1 cellular context compared by ENCODE assay signal in the genomic region with DNA sequence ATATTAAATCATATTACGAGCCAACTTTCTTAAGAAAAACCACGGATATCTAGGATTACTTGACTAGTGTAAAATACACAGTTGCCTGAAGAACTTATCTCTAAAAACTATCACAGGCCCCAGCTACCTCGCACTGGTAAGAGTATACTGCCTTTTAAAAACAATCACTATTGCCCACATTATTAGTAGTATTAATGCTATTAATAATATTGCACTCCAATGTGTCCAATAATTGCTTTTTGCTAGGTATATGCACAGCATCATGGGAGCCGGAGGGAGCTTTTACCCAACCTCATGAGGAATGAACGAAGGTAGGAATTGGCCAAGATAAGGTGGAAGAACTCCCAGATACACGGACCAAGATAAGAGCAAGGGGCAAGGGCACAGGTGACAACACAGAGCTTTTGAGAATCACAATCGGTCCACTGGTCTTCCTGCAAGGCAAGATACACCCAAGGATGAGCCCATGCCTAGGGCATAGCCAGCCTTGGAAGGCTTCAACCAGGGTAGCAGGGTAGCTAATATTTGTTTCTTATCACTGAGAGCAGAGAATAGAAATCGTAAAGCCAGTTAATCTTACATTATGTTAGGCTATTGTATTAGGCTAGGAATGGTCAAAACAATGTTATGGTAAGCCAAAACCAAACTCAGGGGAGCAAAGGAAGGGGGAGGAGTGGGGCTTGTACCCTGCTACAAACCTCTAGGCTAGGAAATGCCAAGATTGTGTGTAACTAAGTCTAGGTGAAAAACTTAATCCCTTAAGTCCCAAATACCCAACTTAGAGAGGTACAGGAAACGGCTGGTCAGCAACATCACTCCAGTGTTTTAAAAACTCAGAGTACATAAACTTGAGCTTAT.
TF ChIP-seq lines count a peak whose summit lies in the region.

No MANE protein-coding gene starts in this region.

TF ChIP-seq in K562, 482 proteins besides CTCF, POLR2A, EP300 and RAD21 (continues in another document):
- TF ChIP-seq, protein P1, sequence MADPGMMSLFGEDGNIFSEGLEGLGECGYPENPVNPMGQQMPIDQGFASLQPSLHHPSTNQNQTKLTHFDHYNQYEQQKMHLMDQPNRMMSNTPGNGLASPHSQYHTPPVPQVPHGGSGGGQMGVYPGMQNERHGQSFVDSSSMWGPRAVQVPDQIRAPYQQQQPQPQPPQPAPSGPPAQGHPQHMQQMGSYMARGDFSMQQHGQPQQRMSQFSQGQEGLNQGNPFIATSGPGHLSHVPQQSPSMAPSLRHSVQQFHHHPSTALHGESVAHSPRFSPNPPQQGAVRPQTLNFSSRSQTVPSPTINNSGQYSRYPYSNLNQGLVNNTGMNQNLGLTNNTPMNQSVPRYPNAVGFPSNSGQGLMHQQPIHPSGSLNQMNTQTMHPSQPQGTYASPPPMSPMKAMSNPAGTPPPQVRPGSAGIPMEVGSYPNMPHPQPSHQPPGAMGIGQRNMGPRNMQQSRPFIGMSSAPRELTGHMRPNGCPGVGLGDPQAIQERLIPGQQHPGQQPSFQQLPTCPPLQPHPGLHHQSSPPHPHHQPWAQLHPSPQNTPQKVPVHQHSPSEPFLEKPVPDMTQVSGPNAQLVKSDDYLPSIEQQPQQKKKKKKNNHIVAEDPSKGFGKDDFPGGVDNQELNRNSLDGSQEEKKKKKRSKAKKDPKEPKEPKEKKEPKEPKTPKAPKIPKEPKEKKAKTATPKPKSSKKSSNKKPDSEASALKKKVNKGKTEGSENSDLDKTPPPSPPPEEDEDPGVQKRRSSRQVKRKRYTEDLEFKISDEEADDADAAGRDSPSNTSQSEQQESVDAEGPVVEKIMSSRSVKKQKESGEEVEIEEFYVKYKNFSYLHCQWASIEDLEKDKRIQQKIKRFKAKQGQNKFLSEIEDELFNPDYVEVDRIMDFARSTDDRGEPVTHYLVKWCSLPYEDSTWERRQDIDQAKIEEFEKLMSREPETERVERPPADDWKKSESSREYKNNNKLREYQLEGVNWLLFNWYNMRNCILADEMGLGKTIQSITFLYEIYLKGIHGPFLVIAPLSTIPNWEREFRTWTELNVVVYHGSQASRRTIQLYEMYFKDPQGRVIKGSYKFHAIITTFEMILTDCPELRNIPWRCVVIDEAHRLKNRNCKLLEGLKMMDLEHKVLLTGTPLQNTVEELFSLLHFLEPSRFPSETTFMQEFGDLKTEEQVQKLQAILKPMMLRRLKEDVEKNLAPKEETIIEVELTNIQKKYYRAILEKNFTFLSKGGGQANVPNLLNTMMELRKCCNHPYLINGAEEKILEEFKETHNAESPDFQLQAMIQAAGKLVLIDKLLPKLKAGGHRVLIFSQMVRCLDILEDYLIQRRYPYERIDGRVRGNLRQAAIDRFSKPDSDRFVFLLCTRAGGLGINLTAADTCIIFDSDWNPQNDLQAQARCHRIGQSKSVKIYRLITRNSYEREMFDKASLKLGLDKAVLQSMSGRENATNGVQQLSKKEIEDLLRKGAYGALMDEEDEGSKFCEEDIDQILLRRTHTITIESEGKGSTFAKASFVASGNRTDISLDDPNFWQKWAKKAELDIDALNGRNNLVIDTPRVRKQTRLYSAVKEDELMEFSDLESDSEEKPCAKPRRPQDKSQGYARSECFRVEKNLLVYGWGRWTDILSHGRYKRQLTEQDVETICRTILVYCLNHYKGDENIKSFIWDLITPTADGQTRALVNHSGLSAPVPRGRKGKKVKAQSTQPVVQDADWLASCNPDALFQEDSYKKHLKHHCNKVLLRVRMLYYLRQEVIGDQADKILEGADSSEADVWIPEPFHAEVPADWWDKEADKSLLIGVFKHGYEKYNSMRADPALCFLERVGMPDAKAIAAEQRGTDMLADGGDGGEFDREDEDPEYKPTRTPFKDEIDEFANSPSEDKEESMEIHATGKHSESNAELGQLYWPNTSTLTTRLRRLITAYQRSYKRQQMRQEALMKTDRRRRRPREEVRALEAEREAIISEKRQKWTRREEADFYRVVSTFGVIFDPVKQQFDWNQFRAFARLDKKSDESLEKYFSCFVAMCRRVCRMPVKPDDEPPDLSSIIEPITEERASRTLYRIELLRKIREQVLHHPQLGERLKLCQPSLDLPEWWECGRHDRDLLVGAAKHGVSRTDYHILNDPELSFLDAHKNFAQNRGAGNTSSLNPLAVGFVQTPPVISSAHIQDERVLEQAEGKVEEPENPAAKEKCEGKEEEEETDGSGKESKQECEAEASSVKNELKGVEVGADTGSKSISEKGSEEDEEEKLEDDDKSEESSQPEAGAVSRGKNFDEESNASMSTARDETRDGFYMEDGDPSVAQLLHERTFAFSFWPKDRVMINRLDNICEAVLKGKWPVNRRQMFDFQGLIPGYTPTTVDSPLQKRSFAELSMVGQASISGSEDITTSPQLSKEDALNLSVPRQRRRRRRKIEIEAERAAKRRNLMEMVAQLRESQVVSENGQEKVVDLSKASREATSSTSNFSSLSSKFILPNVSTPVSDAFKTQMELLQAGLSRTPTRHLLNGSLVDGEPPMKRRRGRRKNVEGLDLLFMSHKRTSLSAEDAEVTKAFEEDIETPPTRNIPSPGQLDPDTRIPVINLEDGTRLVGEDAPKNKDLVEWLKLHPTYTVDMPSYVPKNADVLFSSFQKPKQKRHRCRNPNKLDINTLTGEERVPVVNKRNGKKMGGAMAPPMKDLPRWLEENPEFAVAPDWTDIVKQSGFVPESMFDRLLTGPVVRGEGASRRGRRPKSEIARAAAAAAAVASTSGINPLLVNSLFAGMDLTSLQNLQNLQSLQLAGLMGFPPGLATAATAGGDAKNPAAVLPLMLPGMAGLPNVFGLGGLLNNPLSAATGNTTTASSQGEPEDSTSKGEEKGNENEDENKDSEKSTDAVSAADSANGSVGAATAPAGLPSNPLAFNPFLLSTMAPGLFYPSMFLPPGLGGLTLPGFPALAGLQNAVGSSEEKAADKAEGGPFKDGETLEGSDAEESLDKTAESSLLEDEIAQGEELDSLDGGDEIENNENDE (IDR thresholded peaks at IDR 0.05; ENCODE audit: low read depth, low read length) = peak; percentile 43
- peak; percentile 1; the same call in 1 of the 2 replicates for TF ChIP-seq CHD2 (IDR thresholded peaks at IDR 0.05; ENCODE audit: low read depth, low read length)
- no peak for TF ChIP-seq TCF7L2 (IDR thresholded peaks at IDR 0.05; ENCODE audit: low read depth, low read length)
- peak; percentile 2; the same call in 1 of the 2 replicates for TF ChIP-seq ZBED1 (IDR thresholded peaks at IDR 0.05)
- TF ChIP-seq ELF4 (CRISPR knock-in tag; IDR thresholded peaks at IDR 0.05) = peak; percentile 63; the same call in 1 of the 2 replicates
- TF ChIP-seq TBL1XR1 (IDR thresholded peaks at IDR 0.05; ENCODE audit: low read length in 2 of 2) = no peak
- TF ChIP-seq, protein P2, sequence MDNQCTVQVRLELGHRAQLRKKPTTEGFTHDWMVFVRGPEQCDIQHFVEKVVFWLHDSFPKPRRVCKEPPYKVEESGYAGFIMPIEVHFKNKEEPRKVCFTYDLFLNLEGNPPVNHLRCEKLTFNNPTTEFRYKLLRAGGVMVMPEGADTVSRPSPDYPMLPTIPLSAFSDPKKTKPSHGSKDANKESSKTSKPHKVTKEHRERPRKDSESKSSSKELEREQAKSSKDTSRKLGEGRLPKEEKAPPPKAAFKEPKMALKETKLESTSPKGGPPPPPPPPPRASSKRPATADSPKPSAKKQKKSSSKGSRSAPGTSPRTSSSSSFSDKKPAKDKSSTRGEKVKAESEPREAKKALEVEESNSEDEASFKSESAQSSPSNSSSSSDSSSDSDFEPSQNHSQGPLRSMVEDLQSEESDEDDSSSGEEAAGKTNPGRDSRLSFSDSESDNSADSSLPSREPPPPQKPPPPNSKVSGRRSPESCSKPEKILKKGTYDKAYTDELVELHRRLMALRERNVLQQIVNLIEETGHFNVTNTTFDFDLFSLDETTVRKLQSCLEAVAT (IDR thresholded peaks at IDR 0.05) = 0 out of 4 replicates have a peak, but pooled peaks of 1 of the 2 experiments have one; percentile 60
- no peak for TF ChIP-seq ZNF830 (CRISPR knock-in tag; IDR thresholded peaks at IDR 0.05)
- TF ChIP-seq, protein P3, sequence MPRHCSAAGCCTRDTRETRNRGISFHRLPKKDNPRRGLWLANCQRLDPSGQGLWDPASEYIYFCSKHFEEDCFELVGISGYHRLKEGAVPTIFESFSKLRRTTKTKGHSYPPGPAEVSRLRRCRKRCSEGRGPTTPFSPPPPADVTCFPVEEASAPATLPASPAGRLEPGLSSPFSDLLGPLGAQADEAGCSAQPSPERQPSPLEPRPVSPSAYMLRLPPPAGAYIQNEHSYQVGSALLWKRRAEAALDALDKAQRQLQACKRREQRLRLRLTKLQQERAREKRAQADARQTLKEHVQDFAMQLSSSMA (CRISPR knock-in tag; IDR thresholded peaks at IDR 0.05) = 0 out of 2 replicates have a peak, but pooled peaks have one; percentile 11
- peak; percentile 59; the same call in 1 of the 2 replicates for TF ChIP-seq ERF (CRISPR knock-in tag; IDR thresholded peaks at IDR 0.05)
- peak; percentile 93 for TF ChIP-seq POLR2AphosphoS2 (IDR thresholded peaks at IDR 0.05; ENCODE audit: low read length)
- peak; percentile 96 for TF ChIP-seq DACH1 (IDR thresholded peaks at IDR 0.05; ENCODE audit: partially characterized antibody)
- TF ChIP-seq ZNF551 (CRISPR knock-in tag; IDR thresholded peaks at IDR 0.05) = 0 out of 2 replicates have a peak, but pooled peaks have one; percentile 14
- no peak for TF ChIP-seq NRF1 (conservative IDR thresholded peaks at IDR 0.05 in 1 of 2, IDR thresholded peaks at IDR 0.05 in 1 of 2)
- TF ChIP-seq, protein P4, sequence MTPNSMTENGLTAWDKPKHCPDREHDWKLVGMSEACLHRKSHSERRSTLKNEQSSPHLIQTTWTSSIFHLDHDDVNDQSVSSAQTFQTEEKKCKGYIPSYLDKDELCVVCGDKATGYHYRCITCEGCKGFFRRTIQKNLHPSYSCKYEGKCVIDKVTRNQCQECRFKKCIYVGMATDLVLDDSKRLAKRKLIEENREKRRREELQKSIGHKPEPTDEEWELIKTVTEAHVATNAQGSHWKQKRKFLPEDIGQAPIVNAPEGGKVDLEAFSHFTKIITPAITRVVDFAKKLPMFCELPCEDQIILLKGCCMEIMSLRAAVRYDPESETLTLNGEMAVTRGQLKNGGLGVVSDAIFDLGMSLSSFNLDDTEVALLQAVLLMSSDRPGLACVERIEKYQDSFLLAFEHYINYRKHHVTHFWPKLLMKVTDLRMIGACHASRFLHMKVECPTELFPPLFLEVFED (CRISPR knock-in tag; conservative IDR thresholded peaks at IDR 0.05) = peak; percentile 79; the same call in 1 of the 2 replicates
- TF ChIP-seq ETS2 (tag; IDR thresholded peaks at IDR 0.05; ENCODE audit: borderline replicate concordance, poor library complexity, severe bottlenecking) = no peak
- no peak for TF ChIP-seq TOE1 (IDR thresholded peaks at IDR 0.05; ENCODE audit: borderline replicate concordance)
- TF ChIP-seq TOE1 (CRISPR knock-in tag; IDR thresholded peaks at IDR 0.05; ENCODE audit: borderline replicate concordance, low read depth) = no peak
- TF ChIP-seq MYNN (IDR thresholded peaks at IDR 0.05) = peak; percentile 50; the same call in 1 of the 2 replicates
- TF ChIP-seq MYNN (CRISPR knock-in tag; IDR thresholded peaks at IDR 0.05) = no peak
- 0 out of 4 replicates have a peak, but pooled peaks of 1 of the 2 experiments have one; percentile 12 for TF ChIP-seq FOXA3 (CRISPR knock-in tag; conservative IDR thresholded peaks at IDR 0.05 in 1 of 2, IDR thresholded peaks at IDR 0.05 in 1 of 2)
- TF ChIP-seq GATA2 (CRISPR knock-in tag; IDR thresholded peaks at IDR 0.05) = peak; percentile 28; the same call in 1 of the 2 replicates
- TF ChIP-seq, protein P5, sequence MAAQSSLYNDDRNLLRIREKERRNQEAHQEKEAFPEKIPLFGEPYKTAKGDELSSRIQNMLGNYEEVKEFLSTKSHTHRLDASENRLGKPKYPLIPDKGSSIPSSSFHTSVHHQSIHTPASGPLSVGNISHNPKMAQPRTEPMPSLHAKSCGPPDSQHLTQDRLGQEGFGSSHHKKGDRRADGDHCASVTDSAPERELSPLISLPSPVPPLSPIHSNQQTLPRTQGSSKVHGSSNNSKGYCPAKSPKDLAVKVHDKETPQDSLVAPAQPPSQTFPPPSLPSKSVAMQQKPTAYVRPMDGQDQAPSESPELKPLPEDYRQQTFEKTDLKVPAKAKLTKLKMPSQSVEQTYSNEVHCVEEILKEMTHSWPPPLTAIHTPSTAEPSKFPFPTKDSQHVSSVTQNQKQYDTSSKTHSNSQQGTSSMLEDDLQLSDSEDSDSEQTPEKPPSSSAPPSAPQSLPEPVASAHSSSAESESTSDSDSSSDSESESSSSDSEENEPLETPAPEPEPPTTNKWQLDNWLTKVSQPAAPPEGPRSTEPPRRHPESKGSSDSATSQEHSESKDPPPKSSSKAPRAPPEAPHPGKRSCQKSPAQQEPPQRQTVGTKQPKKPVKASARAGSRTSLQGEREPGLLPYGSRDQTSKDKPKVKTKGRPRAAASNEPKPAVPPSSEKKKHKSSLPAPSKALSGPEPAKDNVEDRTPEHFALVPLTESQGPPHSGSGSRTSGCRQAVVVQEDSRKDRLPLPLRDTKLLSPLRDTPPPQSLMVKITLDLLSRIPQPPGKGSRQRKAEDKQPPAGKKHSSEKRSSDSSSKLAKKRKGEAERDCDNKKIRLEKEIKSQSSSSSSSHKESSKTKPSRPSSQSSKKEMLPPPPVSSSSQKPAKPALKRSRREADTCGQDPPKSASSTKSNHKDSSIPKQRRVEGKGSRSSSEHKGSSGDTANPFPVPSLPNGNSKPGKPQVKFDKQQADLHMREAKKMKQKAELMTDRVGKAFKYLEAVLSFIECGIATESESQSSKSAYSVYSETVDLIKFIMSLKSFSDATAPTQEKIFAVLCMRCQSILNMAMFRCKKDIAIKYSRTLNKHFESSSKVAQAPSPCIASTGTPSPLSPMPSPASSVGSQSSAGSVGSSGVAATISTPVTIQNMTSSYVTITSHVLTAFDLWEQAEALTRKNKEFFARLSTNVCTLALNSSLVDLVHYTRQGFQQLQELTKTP (IDR thresholded peaks at IDR 0.05; ENCODE audit: low read depth in 1 of 2, partially characterized antibody in 2 of 2) = no peak
- TF ChIP-seq, protein P6, sequence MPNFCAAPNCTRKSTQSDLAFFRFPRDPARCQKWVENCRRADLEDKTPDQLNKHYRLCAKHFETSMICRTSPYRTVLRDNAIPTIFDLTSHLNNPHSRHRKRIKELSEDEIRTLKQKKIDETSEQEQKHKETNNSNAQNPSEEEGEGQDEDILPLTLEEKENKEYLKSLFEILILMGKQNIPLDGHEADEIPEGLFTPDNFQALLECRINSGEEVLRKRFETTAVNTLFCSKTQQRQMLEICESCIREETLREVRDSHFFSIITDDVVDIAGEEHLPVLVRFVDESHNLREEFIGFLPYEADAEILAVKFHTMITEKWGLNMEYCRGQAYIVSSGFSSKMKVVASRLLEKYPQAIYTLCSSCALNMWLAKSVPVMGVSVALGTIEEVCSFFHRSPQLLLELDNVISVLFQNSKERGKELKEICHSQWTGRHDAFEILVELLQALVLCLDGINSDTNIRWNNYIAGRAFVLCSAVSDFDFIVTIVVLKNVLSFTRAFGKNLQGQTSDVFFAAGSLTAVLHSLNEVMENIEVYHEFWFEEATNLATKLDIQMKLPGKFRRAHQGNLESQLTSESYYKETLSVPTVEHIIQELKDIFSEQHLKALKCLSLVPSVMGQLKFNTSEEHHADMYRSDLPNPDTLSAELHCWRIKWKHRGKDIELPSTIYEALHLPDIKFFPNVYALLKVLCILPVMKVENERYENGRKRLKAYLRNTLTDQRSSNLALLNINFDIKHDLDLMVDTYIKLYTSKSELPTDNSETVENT (CRISPR knock-in tag; IDR thresholded peaks at IDR 0.05) = no peak
- peak; percentile 3; the same call in 1 of the 2 replicates for TF ChIP-seq TEAD4 (IDR thresholded peaks at IDR 0.05; ENCODE audit: low read length)
- TF ChIP-seq TEAD4 (CRISPR knock-in tag; IDR thresholded peaks at IDR 0.05; ENCODE audit: borderline replicate concordance) = no peak
